ENCODE assay signal across 13 cellular contexts in the genomic region with DNA sequence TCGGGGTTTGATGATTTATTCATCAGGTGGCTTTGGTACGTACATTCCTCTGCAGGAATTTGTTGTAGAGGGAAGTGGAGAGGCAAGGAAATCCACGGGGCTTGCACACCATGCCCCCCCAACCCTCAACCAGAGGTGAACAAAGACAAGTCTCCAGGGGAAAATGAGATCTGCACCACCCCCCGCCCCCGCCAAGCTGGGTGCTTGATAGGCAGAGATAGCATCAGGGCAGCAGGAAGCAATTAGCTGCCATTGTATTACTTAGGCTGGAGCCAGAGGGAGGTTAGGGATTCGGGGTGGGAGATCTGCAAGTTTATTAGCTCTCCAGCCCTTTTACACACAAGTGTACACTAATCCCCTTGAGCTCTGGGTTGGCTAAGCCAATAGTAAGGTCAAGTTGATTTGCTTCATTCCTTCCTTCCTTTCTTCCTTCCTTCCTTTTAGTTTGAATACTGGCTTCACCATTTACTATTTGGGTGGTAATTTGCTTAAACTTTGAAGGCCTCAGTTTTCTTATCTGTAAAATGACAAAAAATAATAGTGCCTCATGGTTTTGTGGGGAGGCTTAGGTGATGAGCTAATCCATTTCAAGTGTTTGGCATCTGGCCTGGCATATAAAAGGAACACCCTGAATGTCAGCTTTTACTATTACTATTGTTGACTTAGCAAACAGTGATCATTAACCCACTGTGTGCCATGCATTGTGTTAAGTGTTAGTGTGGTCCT. TPM values are rescaled to one million over a fixed set of nuclear protein-coding genes. Genes with fewer than 3 reads are reported as not detected.
A peak's percentile ranks its signal among the peaks of the same experiment; 100 is the strongest.
DNase-seq lines count a peak whose midpoint lies in the region; FAIRE-seq and TF ChIP-seq lines count a peak whose summit lies in the region.
"Had no signal": no experiment of that assay in that cellular context is flagged by ENCODE, and none has a peak within 500 bp of the region (broad histone marks: within the 10 kb centered on the region; RNA-seq: fewer than 3 reads in every experiment).

No MANE protein-coding gene starts in this region.

- H3K14ac ChIP-seq in H1 (ENCODE audit: insufficient read length): no peak overlapping the region

- H3K27ac ChIP-seq in H1 (ENCODE audit: low read depth, low read length): no peak overlapping the region
- H3K27ac ChIP-seq in prostate gland: no peak overlapping the region

- H3K36me3 ChIP-seq in H1 (ENCODE audit: control insufficient read depth in 2 of 4, insufficient read depth in 4 of 4, low read length in 3 of 4): no peaks in the 10 kb centered on the region
- no peaks in the 10 kb centered on the region for H3K36me3 ChIP-seq in prostate gland

- no peaks in the 10 kb centered on the region for H3K23me2 ChIP-seq in H1 (ENCODE audit: low read depth, low read length)

- H3K4me1 ChIP-seq in H1 (replicated peaks in 1 of 4; ENCODE audit: control insufficient read depth in 3 of 4, insufficient read depth in 4 of 4, low read length in 3 of 4): peaks cover 5 to 23% (median 13%) of the 10 kb centered on the region in 4 experiments
- H3K4me1 ChIP-seq in prostate gland (replicated peaks): no peaks in the 10 kb centered on the region

- H4K8ac ChIP-seq in H1 (ENCODE audit: extremely low read depth, insufficient read depth, low read length): no peak overlapping the region

- H3K9ac ChIP-seq in H1 (replicated peaks in 1 of 4; ENCODE audit: extremely low read depth in 1 of 4, low read depth in 3 of 4, low read length in 3 of 4): no peak overlapping the region

- 0 out of 2 replicates have a peak overlapping the region, but pooled peaks have one; percentile 26 for H3K18ac ChIP-seq in H1 (ENCODE audit: extremely low read depth, low read length)

- TF ChIP-seq CTCF in H1 (IDR thresholded peaks at IDR 0.05; ENCODE audit: control extremely low read depth in 1 of 3, insufficient read depth in 1 of 3, low read depth in 1 of 3, low read length in 3 of 3) (no peak), prostate gland (IDR thresholded peaks at IDR 0.05) (no peak)

- no peaks in the 10 kb centered on the region for H4K20me1 ChIP-seq in H1 (replicated peaks in 1 of 2; ENCODE audit: control insufficient read depth in 1 of 2, insufficient read depth in 2 of 2, low read length in 2 of 2)

- no peak overlapping the region for H3K56ac ChIP-seq in H1 (replicated peaks; ENCODE audit: insufficient read length, low read depth, low read length)

- intact Hi-C loops in prostate gland (cut with DNase I): no loop called here

- H3K4me3 ChIP-seq in H1 (ENCODE audit: extremely low read depth in 1 of 4, insufficient read depth in 2 of 4, low read depth in 3 of 4, low read length in 4 of 4) (no peak overlapping the region), prostate gland (no peak overlapping the region)

- DNase-seq in NCI-H146 (lab: John Stamatoyannopoulos, UW): peak; percentile 44
- no peak for DNase-seq in NCI-H146 treated with DMSO at 0.1 percent for 48 hours (lab: John Stamatoyannopoulos, UW; ENCODE audit: unreplicated experiment)
- DNase-seq in NCI-H510A treated with DMSO at 0.1 percent for 48 hours (lab: John Stamatoyannopoulos, UW): peak; percentile 74
- DNase-seq in H1 (ENCODE audit: low read depth in 1 of 2, low spot score in 2 of 2): no peak
- peak; percentile 26 for DNase-seq in prostate gland (ENCODE audit: low spot score)
- no peak for DNase-seq in COLO829 (ENCODE audit: low spot score)
- DNase-seq in midbrain (lab: John Stamatoyannopoulos, UW): no peak
- DNase-seq in effector CD4-positive, alpha-beta T cell: no peak
- DNase-seq: effector memory CD4-positive, alpha-beta T cell; H7; naive thymus-derived CD8-positive, alpha-beta T cell; NCI-H1694 treated with DMSO at 0.1 percent for 48 hours had no signal

- TF ChIP-seq EP300 in H1 (IDR thresholded peaks at IDR 0.05; ENCODE audit: borderline replicate concordance in 1 of 2, low read depth in 2 of 2, low read length in 2 of 2): no peak

- H2BK20ac ChIP-seq in H1 (ENCODE audit: low read length): no peak overlapping the region

- H3K4me2 ChIP-seq in H1 (ENCODE audit: insufficient read depth in 1 of 2, low read depth in 2 of 2, low read length in 2 of 2): no peak overlapping the region; a peak in 1 of 4 replicates

- CTCF ChIA-PET in H1 (lab: Charles Lee; ENCODE audit: partially characterized antibody): interaction anchor here (0.9 to 1.8 kb wide), 5 partner anchors 8 to 626 kb away, joined by 3 to 8 read pairs (median 3); no protein-coding TSS in a partner anchor

- H3K9me3 ChIP-seq in H1 (ENCODE audit: insufficient read depth in 2 of 2, low read depth in 1 of 2, low read length in 1 of 2) (no peaks in the 10 kb centered on the region), prostate gland (no peaks in the 10 kb centered on the region)

- H2AFZ ChIP-seq in H1 (ENCODE audit: low read length): no peak overlapping the region

- no peak overlapping the region for H3K23ac ChIP-seq in H1 (ENCODE audit: insufficient read length)

- H3K27me3 ChIP-seq in H1 (replicated peaks in 1 of 4; ENCODE audit: control insufficient read depth in 3 of 4, extremely low read depth in 1 of 4, insufficient read depth in 3 of 4, low read length in 3 of 4): no peaks in the 10 kb centered on the region
- no peaks in the 10 kb centered on the region for H3K27me3 ChIP-seq in prostate gland (replicated peaks; ENCODE audit: insufficient read depth)

- no peak overlapping the region for H2AK5ac ChIP-seq in H1 (ENCODE audit: low read depth, low read length)

- no peaks in the 10 kb centered on the region; the same call in 1 of the 2 replicates for H3K79me1 ChIP-seq in H1 (ENCODE audit: low read depth, low read length)

- 80% methylated on average over 6 of the region's 6 CpGs; no CpG with 5 or more reads in 1 of the 2 experiments for WGBS in H1 (ENCODE audit: extremely low coverage in 1 of 2, insufficient coverage in 1 of 2, insufficient read length in 1 of 2, insufficient replicate concordance in 2 of 2, low coverage in 1 of 2, low lambda C conversion rate in 2 of 2, missing lambda C conversion rate in 1 of 2), 2 experiments
- 27% methylated on average over 6 of the region's 6 CpGs for WGBS in prostate gland

- H2BK15ac ChIP-seq in H1 (ENCODE audit: low read length): no peak overlapping the region

- H2BK120ac ChIP-seq in H1 (replicated peaks; ENCODE audit: low read depth, low read length): no peak overlapping the region

- TF ChIP-seq POLR2A in H1 (IDR thresholded peaks at IDR 0.05; ENCODE audit: control extremely low read depth in 1 of 2, low read depth in 2 of 2, low read length in 2 of 2) (no peak), prostate gland (IDR thresholded peaks at IDR 0.05) (no peak)

- H4K91ac ChIP-seq in H1 (replicated peaks; ENCODE audit: insufficient read length, low read length): no peak overlapping the region

- peaks cover 0 to 9% of the 10 kb centered on the region in 2 experiments; a peak in 2 of 4 replicates for H3K79me2 ChIP-seq in H1 (ENCODE audit: control insufficient read depth in 1 of 2, insufficient read depth in 2 of 2, low read length in 2 of 2)

- FAIRE-seq in H1 (lab: Jason Lieb, UNC): no peak
- FAIRE-seq: A204.1 had no signal

- POLR2A ChIA-PET in H1 (lab: Charles Lee; ENCODE audit: partially characterized antibody): interaction anchor here (0.7 to 3.5 kb wide), 4 partner anchors 10 to 56 kb away, joined by 3 to 24 read pairs (median 4); a partner anchor contains a TSS

- H2BK5ac ChIP-seq in H1 (ENCODE audit: low read depth, low read length): no peak overlapping the region

- no peak for TF ChIP-seq RAD21 in H1 (IDR thresholded peaks at IDR 0.05 in 1 of 2, conservative IDR thresholded peaks at IDR 0.05 in 1 of 2; ENCODE audit: low read depth in 2 of 2, low read length in 2 of 2)

- no peak overlapping the region for H4K5ac ChIP-seq in H1 (ENCODE audit: insufficient read length, low read depth, low read length)

- H2BK12ac ChIP-seq in H1 (ENCODE audit: low read depth, low read length): 0 out of 2 replicates have a peak overlapping the region, but pooled peaks have one; percentile 0

- H3K4ac ChIP-seq in H1 (replicated peaks; ENCODE audit: insufficient read length, low read depth, low read length): no peak overlapping the region

TF ChIP-seq in H1, 55 proteins besides CTCF, POLR2A, EP300 and RAD21:
- TF ChIP-seq YY1 (IDR thresholded peaks at IDR 0.05; ENCODE audit: low read depth, low read length) (no peak), NANOG (IDR thresholded peaks at IDR 0.05; ENCODE audit: insufficient read depth, low read depth, low read length, poor library complexity, severe bottlenecking) (peak; percentile 23)

RNA-seq across cellular contexts. Expression of a gene that starts 34.1 kb away (rescaled TPM):
- 98.2 and 113 TPM in 2 replicates for total RNA-seq in H1 (2021; fragmentation: NEBNext Ultra II Directional; extraction: Animal tissue kit (Norgen Biotek cat#: 25700))
- 59.1 and 80.0 TPM in 2 replicates for polyA plus RNA-seq in H1 (2011; rRNA removed)
- polyA plus RNA-seq in H1 (2011; cell fraction: cytosol; rRNA removed): 30.4 TPM
- polyA plus RNA-seq in H1 (2011; cell fraction: nucleus; rRNA removed): 77.2 TPM
- 48.8 to 66.0 TPM (median 56.2 TPM) in 4 replicates for polyA plus RNA-seq in H1 (2012, experiment 1 of 2)
- polyA plus RNA-seq in H1 (2012, experiment 2 of 2): 30.7 TPM
- 97.0 TPM for polyA plus RNA-seq in H1 (2013, experiment 1 of 2)
- polyA plus RNA-seq in H1 (2013, experiment 2 of 2): 102 TPM
- 78.2 and 94.7 TPM in 2 replicates for polyA minus RNA-seq in H1 (2011; rRNA and poly(A)+ RNA removed)
- 44.6 TPM for polyA minus RNA-seq in H1 (2011; cell fraction: cytosol; rRNA and poly(A)+ RNA removed)
- 95.5 TPM for polyA minus RNA-seq in H1 (2011; cell fraction: nucleus; rRNA and poly(A)+ RNA removed)
- total RNA-seq in prostate gland: 10 to 100 TPM in 1 of 2 donors, 1 to 10 TPM in 1; 7.5 to 11.5 TPM
- total RNA-seq: naive thymus-derived CD8-positive, alpha-beta T cell had no signal
- polyA plus RNA-seq: naive thymus-derived CD8-positive, alpha-beta T cell had no signal

Comparison
In these comparisons a context has a peak if more than half of its experiments do, and no peak if none do; other contexts are left out.
1. DNase-seq: peak in NCI-H146 (single experiment), NCI-H510A treated with DMSO at 0.1 percent for 48 hours (single experiment) and prostate gland (single experiment); none in NCI-H146 treated with DMSO at 0.1 percent for 48 hours (single experiment), H1 (0 of 2), COLO829 (single experiment), midbrain (single experiment) and effector CD4-positive, alpha-beta T cell (single experiment).